ENCODE assay signal across 10 cellular contexts in the genomic region with DNA sequence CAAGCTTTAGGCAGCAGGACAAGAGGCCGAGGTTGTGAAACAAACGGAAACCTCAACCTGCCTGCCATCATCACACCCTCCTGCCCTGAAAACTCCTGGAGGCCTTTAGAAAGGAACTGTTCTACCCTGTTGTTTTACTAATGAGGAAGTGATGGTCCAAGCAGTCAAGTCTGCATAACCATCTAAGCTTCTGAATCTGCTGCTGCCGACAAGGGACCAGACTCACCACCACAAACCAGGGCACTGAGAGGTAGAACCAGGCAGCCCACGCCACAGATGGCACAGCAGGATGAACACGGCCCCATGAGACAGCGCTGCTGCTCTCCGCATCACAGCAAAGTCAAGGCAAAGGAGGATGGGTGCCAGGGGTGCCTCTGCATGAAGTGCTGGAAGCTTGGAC.
A peak's percentile ranks its signal among the peaks of the same experiment; 100 is the strongest.
DNase-seq lines count a peak whose midpoint lies in the region; ATAC-seq and TF ChIP-seq lines count a peak whose summit lies in the region.
"Had no signal": no experiment of that assay in that cellular context is flagged by ENCODE, and none has a peak within 500 bp of the region (broad histone marks: within the 10 kb centered on the region; RNA-seq: fewer than 3 reads in every experiment).

No MANE protein-coding gene starts in this region.

- TF ChIP-seq EP300 in sigmoid colon (IDR thresholded peaks at IDR 0.05) = no peak

- peaks cover 15 to 24% (median 17%) of the 10 kb centered on the region in 3 donors for H3K36me3 Mint-ChIP-seq in immature natural killer cell

- H3K27ac ChIP-seq in WERI-Rb-1 (no peak overlapping the region), sigmoid colon (no peak overlapping the region)

- intact Hi-C loops in sigmoid colon (cut with DNase I) = no loop called here

- in situ Hi-C loops in GM13977 (cut with MboI; ENCODE audit: low pct_unique_long_range_greater_than_20kb, low sequenced_read_pairs, unreplicated experiment) = no loop called here

- DNase-seq in immature natural killer cell (peak; percentile 44 to 48 (median 47)), GM13977 (ENCODE audit: low spot score) (no peak), WERI-Rb-1 (no peak), sigmoid colon (no peak), NCI-H1930 (lab: John Stamatoyannopoulos, UW) (no peak)
- DNase-seq: kidney glomerular epithelial cell, NCI-H345 had no signal

- peak overlapping the region; percentile 72 to 88 (median 79) for H3K4me3 Mint-ChIP-seq in immature natural killer cell

- H3K36me3 ChIP-seq in WERI-Rb-1 = no peaks in the 10 kb centered on the region
- peaks cover 0 to 5% (median 0%) of the 10 kb centered on the region in 4 donors for H3K36me3 ChIP-seq in sigmoid colon

- H3K9me3 ChIP-seq in WERI-Rb-1 (ENCODE audit: severe bottlenecking) = no peaks in the 10 kb centered on the region
- H3K9me3 ChIP-seq in sigmoid colon = no peaks in the 10 kb centered on the region

- H3K27me3 ChIP-seq in WERI-Rb-1 (ENCODE audit: insufficient read depth, low read depth, severe bottlenecking) = no peaks in the 10 kb centered on the region
- no peaks in the 10 kb centered on the region for H3K27me3 ChIP-seq in sigmoid colon

- peaks cover 0 to 98% of the 10 kb centered on the region in 2 donors for H3K4me1 Mint-ChIP-seq in immature natural killer cell

- 54 to 90% methylated on average over 7 of the region's 7 CpGs for whole genome bisulfite sequencing in sigmoid colon, 2 donors

- H3K4me1 ChIP-seq in sigmoid colon = peaks cover 0 to 20% (median 6%) of the 10 kb centered on the region in 4 donors

- ATAC-seq in GM18861 (IDR thresholded peaks at IDR 0.05; ENCODE audit: unreplicated experiment) = peak; percentile 39
- peak; percentile 60 for ATAC-seq in GM21529 (IDR thresholded peaks at IDR 0.05; ENCODE audit: unreplicated experiment)
- peak; percentile 45 for ATAC-seq in HG03442 (IDR thresholded peaks at IDR 0.05; ENCODE audit: unreplicated experiment)

- peak overlapping the region in 5 of 6 donors; percentile 96 to 98 (median 97) for H3K27ac Mint-ChIP-seq in immature natural killer cell

- H3K27me3 Mint-ChIP-seq in immature natural killer cell (ENCODE audit: low read depth in 3 of 3) = peaks cover 4 to 20% (median 16%) of the 10 kb centered on the region in 3 donors

- no peak for TF ChIP-seq POLR2A in sigmoid colon (IDR thresholded peaks at IDR 0.05)

- TF ChIP-seq CTCF in GM13977 (IDR thresholded peaks at IDR 0.05; ENCODE audit: extremely low read depth, insufficient read depth, missing control alignments) (no peak), WERI-Rb-1 (IDR thresholded peaks at IDR 0.05; ENCODE audit: low read depth, low read length) (no peak), sigmoid colon (IDR thresholded peaks at IDR 0.05) (no peak)

- no peaks in the 10 kb centered on the region for H3K9me3 Mint-ChIP-seq in immature natural killer cell

- no peak overlapping the region for H3K4me3 ChIP-seq in WERI-Rb-1 (ENCODE audit: low read depth, low read length)
- H3K4me3 ChIP-seq in sigmoid colon = no peak overlapping the region

Comparison
In these comparisons a context has a peak if more than half of its experiments do, and no peak if none do; other contexts are left out.
1. DNase-seq: peak in immature natural killer cell (3 of 3); none in GM13977 (single experiment), WERI-Rb-1 (single experiment), sigmoid colon (single experiment) and NCI-H1930 (0 of 2).
2. Peak in every context shown above with its lines, with median percentiles within 50 percentile points of each other: ATAC-seq.